In genomic region chr4:174244441-174244840, GRCh38 we compare ENCODE assay signal across 17 cellular contexts. TPM values are rescaled to one million over a fixed set of nuclear protein-coding genes. Genes with fewer than 3 reads are reported as not detected.
DNase-seq lines count a peak whose midpoint lies in the region; ATAC-seq and TF ChIP-seq lines count a peak whose summit lies in the region.
"Had no signal": no experiment of that assay in that cellular context is flagged by ENCODE, and none has a peak within 500 bp of the region (broad histone marks: within the 10 kb centered on the region; RNA-seq: fewer than 3 reads in every experiment).

No MANE protein-coding gene starts in this region.

- H3K9me3 Mint-ChIP-seq in endothelial cell (ENCODE audit: unreplicated experiment) = no peaks in the 10 kb centered on the region
- H3K9me3 Mint-ChIP-seq: activated naive CD8-positive, alpha-beta T cell treated with anti-CD3 and anti-CD28 coated beads, Interleukin-2, amount 10 ng/mL, durations not matched to agents 7 days and 5 days had no signal

- ATAC-seq in GM21825 (IDR thresholded peaks at IDR 0.05; ENCODE audit: unreplicated experiment) (peak; percentile 44), HG03457 (IDR thresholded peaks at IDR 0.05; ENCODE audit: unreplicated experiment) (peak; percentile 54), heart right ventricle (no peak)
- ATAC-seq: heart left ventricle, psoas muscle had no signal

- peaks cover 9% of the 10 kb centered on the region for H3K4me1 Mint-ChIP-seq in endothelial cell (ENCODE audit: unreplicated experiment)
- H3K4me1 Mint-ChIP-seq: activated naive CD8-positive, alpha-beta T cell treated with anti-CD3 and anti-CD28 coated beads, Interleukin-2, amount 10 ng/mL, durations not matched to agents 7 days and 5 days; B cell had no signal

- no peaks in the 10 kb centered on the region for H3K36me3 Mint-ChIP-seq in endothelial cell (ENCODE audit: low read depth, unreplicated experiment)
- H3K36me3 Mint-ChIP-seq: activated naive CD8-positive, alpha-beta T cell treated with anti-CD3 and anti-CD28 coated beads, Interleukin-2, amount 10 ng/mL, durations not matched to agents 7 days and 5 days had no signal

- H3K4me1 ChIP-seq in BE2C (peaks cover 21% of the 10 kb centered on the region), testis (no peaks in the 10 kb centered on the region), heart right ventricle (peaks cover 0 to 12% (median 6%) of the 10 kb centered on the region in 9 donors)
- H3K4me1 ChIP-seq: tibial nerve had no signal

- no peak overlapping the region for H3K4me3 ChIP-seq in choroid plexus epithelial cell (ENCODE audit: low read depth, low read length)
- H3K4me3 ChIP-seq in BE2C (ENCODE audit: low read depth, low read length) = no peak overlapping the region
- H3K4me3 ChIP-seq in testis = no peak overlapping the region
- no peak overlapping the region for H3K4me3 ChIP-seq in heart right ventricle
- H3K4me3 ChIP-seq: heart left ventricle, psoas muscle, tibial nerve had no signal

- H3K9me3 ChIP-seq in BE2C (no peaks in the 10 kb centered on the region), testis (no peaks in the 10 kb centered on the region), heart right ventricle (no peaks in the 10 kb centered on the region)
- H3K9me3 ChIP-seq: heart left ventricle, psoas muscle, tibial nerve had no signal

- H3K36me3 ChIP-seq in BE2C (peaks cover 41% of the 10 kb centered on the region), testis (ENCODE audit: low read depth, missing control alignments) (no peaks in the 10 kb centered on the region), heart right ventricle (peaks cover 0 to 27% (median 0%) of the 10 kb centered on the region in 9 donors)
- H3K36me3 ChIP-seq: tibial nerve had no signal

- peak; percentile 65 for DNase-seq in ELR (ENCODE audit: low read depth)
- peak; percentile 36 for DNase-seq in choroid plexus epithelial cell (ENCODE audit: low read depth)
- no peak for DNase-seq in BE2C
- no peak for DNase-seq in testis
- no peak for DNase-seq in endothelial cell (ENCODE audit: low spot score)
- no peak for DNase-seq in heart right ventricle
- DNase-seq: activated CD4-positive, alpha-beta T cell treated with anti-CD3 and anti-CD28 coated beads for 1 hour; activated naive CD8-positive, alpha-beta T cell treated with anti-CD3 and anti-CD28 coated beads, Interleukin-2, amount 10 ng/mL, durations not matched to agents 7 days and 5 days; activated T-cell treated with anti-CD3 and anti-CD28 coated beads, Interleukin-2, amount 50 U/mL, for 1 hour; heart left ventricle; NCI-H345; OCI-M1; psoas muscle had no signal

- peaks cover 2% of the 10 kb centered on the region for H3K27me3 Mint-ChIP-seq in endothelial cell (ENCODE audit: unreplicated experiment)
- H3K27me3 Mint-ChIP-seq: activated naive CD8-positive, alpha-beta T cell treated with anti-CD3 and anti-CD28 coated beads, Interleukin-2, amount 10 ng/mL, durations not matched to agents 7 days and 5 days; B cell had no signal

- 79 to 92% methylated on average over 1 of the region's 1 CpG for WGBS in testis, 2 donors
- 43 to 91% methylated on average over 1 of the region's 1 CpG for WGBS in heart right ventricle, 2 donors

- H3K4me3 Mint-ChIP-seq in endothelial cell (ENCODE audit: unreplicated experiment) = no peak overlapping the region
- H3K4me3 Mint-ChIP-seq: activated naive CD8-positive, alpha-beta T cell treated with anti-CD3 and anti-CD28 coated beads, Interleukin-2, amount 10 ng/mL, durations not matched to agents 7 days and 5 days; B cell had no signal

- H3K27ac ChIP-seq in testis (no peak overlapping the region), heart right ventricle (no peak overlapping the region)
- H3K27ac ChIP-seq: heart left ventricle, psoas muscle, tibial nerve had no signal

- TF ChIP-seq CTCF in choroid plexus epithelial cell (conservative IDR thresholded peaks at IDR 0.05; ENCODE audit: low read depth, low read length) = no peak
- TF ChIP-seq CTCF in BE2C (IDR thresholded peaks at IDR 0.05; ENCODE audit: low read depth, low read length) = no peak
- no peak for TF ChIP-seq CTCF in testis (IDR thresholded peaks at IDR 0.05)
- no peak for TF ChIP-seq CTCF in endothelial cell (IDR thresholded peaks at IDR 0.05; ENCODE audit: unreplicated experiment)
- no peak for TF ChIP-seq CTCF in heart right ventricle (IDR thresholded peaks at IDR 0.05)

- H3K27me3 ChIP-seq in BE2C = no peaks in the 10 kb centered on the region
- no peaks in the 10 kb centered on the region for H3K27me3 ChIP-seq in testis
- H3K27me3 ChIP-seq in heart right ventricle = no peaks in the 10 kb centered on the region
- H3K27me3 ChIP-seq: heart left ventricle, tibial nerve had no signal

- intact Hi-C loops in testis (cut with DNase I; ENCODE audit: low total_unique reads) (no loop called here), heart right ventricle (cut with DNase I) (loop anchor here in 1 of 10 donors (10.0 kb wide), 1 partner anchor 50 kb away; no protein-coding TSS in a partner anchor)

- no peak for TF ChIP-seq POLR2A in testis (IDR thresholded peaks at IDR 0.05)

- no peak overlapping the region for H3K27ac Mint-ChIP-seq in endothelial cell (ENCODE audit: unreplicated experiment)
- H3K27ac Mint-ChIP-seq: activated naive CD8-positive, alpha-beta T cell treated with anti-CD3 and anti-CD28 coated beads, Interleukin-2, amount 10 ng/mL, durations not matched to agents 7 days and 5 days; B cell had no signal

RNA-seq across cellular contexts. Expression of gene FBXO8, which starts 39.0 kb away (rescaled TPM):
- polyA plus RNA-seq in BE2C (2012; ENCODE audit: insufficient read depth, insufficient read length, low read depth) = 84.5 TPM
- total RNA-seq in testis (10 to 100 TPM; 22.6 to 24.5 TPM), endothelial cell (ENCODE audit: unreplicated experiment) (12.4 TPM), heart right ventricle (10 to 100 TPM; 22.2 to 40.0 (median 29.4) TPM)
- polyA plus RNA-seq in testis (ENCODE audit: insufficient read depth, low read depth, low replicate concordance) (25.5 TPM), heart right ventricle (10 to 100 TPM; 18.3 to 19.1 TPM)

RNA-seq across cellular contexts. Expression of gene CEP44, which starts 39.3 kb away (rescaled TPM):
- 30.6 TPM for polyA plus RNA-seq in BE2C (2012; ENCODE audit: insufficient read depth, insufficient read length, low read depth)
- total RNA-seq in testis = 10 to 100 TPM; 20.4 to 32.5 TPM
- 21.1 TPM for polyA plus RNA-seq in testis (ENCODE audit: insufficient read depth, low read depth, low replicate concordance)
- total RNA-seq in endothelial cell (ENCODE audit: unreplicated experiment) = 9.5 TPM
- total RNA-seq in heart right ventricle = 10 to 100 TPM in 9 of 10 donors, 1 to 10 TPM in 1; 8.9 to 16.1 (median 12.4) TPM
- polyA plus RNA-seq in heart right ventricle = 10 to 100 TPM in 1 of 2 donors, 1 to 10 TPM in 1; 3.9 to 12.9 TPM

Comparison
In these comparisons a context has a peak if more than half of its experiments do, and no peak if none do; other contexts are left out.
1. DNase-seq: peak in ELR (single experiment) and choroid plexus epithelial cell (single experiment); none in BE2C (single experiment), testis (single experiment), endothelial cell (single experiment) and heart right ventricle (0 of 2).
2. ATAC-seq: peak in GM21825 (single experiment) and HG03457 (single experiment); none in heart right ventricle (0 of 8).